ENCODE assay signal across 24 cellular contexts in genomic region chr5:179381691-179382090, GRCh38. TPM values are rescaled to one million over a fixed set of nuclear protein-coding genes. Genes with fewer than 3 reads are reported as not detected.
DNase-seq lines count a peak whose midpoint lies in the region; ATAC-seq and TF ChIP-seq lines count a peak whose summit lies in the region.
"Had no signal": no experiment of that assay in that cellular context is flagged by ENCODE, and none has a peak within 500 bp of the region (broad histone marks: within the 10 kb centered on the region; RNA-seq: fewer than 3 reads in every experiment).

No MANE protein-coding gene starts in this region.

- H3K27ac ChIP-seq in coronary artery = no peak overlapping the region
- H3K27ac ChIP-seq in right lobe of liver = no peak overlapping the region
- H3K27ac ChIP-seq in suprapubic skin = no peak overlapping the region
- no peak overlapping the region for H3K27ac ChIP-seq in left lung
- H3K27ac ChIP-seq: 22Rv1, BLaER1, KMS-11 had no signal

- no peak for TF ChIP-seq POLR2A in right lobe of liver (IDR thresholded peaks at IDR 0.05)
- TF ChIP-seq POLR2A in suprapubic skin (IDR thresholded peaks at IDR 0.05) = no peak

- no peak overlapping the region for H3K27ac Mint-ChIP-seq in immature natural killer cell
- H3K27ac Mint-ChIP-seq: CD4-positive, alpha-beta T cell; GM23338 had no signal

- H3K4me1 ChIP-seq in right lobe of liver (no peaks in the 10 kb centered on the region), suprapubic skin (no peaks in the 10 kb centered on the region), left lung (no peaks in the 10 kb centered on the region)
- H3K4me1 ChIP-seq: BLaER1 had no signal

- H3K36me3 ChIP-seq in right lobe of liver (no peaks in the 10 kb centered on the region), suprapubic skin (no peaks in the 10 kb centered on the region), left lung (no peaks in the 10 kb centered on the region)
- H3K36me3 ChIP-seq: BLaER1 had no signal

- H3K4me1 Mint-ChIP-seq in immature natural killer cell = no peaks in the 10 kb centered on the region
- H3K4me1 Mint-ChIP-seq: GM23338 had no signal

- peak; percentile 26 for DNase-seq in activated CD8-positive, alpha-beta memory T cell treated with anti-CD3 and anti-CD28 coated beads for 24 hours
- DNase-seq in activated CD8-positive, alpha-beta memory T cell treated with anti-CD3 and anti-CD28 coated beads, Interleukin-2, amount 50 U/mL, for 4 hours = no peak
- DNase-seq in coronary artery (ENCODE audit: low spot score) (peak; percentile 66), right lobe of liver (peak in 2 of 3 donors; percentile 20 to 29), suprapubic skin (ENCODE audit: low spot score in 2 of 2) (peak; percentile 40 to 55), left lung (no peak), immature natural killer cell (no peak), occipital lobe (lab: John Stamatoyannopoulos, UW) (no peak)
- DNase-seq: ACHN; CD4-positive, alpha-beta T cell; COR-L47; DND-41; HCEC 1CT; NCI-H1105 treated with DMSO at 0.1 percent for 48 hours; NCI-H2029 treated with DMSO at 0.1 percent for 48 hours; NCI-H226; NCI-H524; NCI-H774; NK-92 treated with Interleukin-12 subunit alpha and Interleukin-12 subunit beta, amount 100 ng/mL, for 24 hours; SIG-M5 had no signal

- no peaks in the 10 kb centered on the region for H3K9me3 Mint-ChIP-seq in immature natural killer cell
- H3K9me3 Mint-ChIP-seq: CD4-positive, alpha-beta T cell had no signal

- intact Hi-C loops in right lobe of liver (cut with DNase I) (no loop called here), left lung (cut with DNase I) (no loop called here)

- no peak for TF ChIP-seq EP300 in suprapubic skin (IDR thresholded peaks at IDR 0.05)

- H3K27me3 Mint-ChIP-seq in immature natural killer cell (ENCODE audit: low read depth in 3 of 3) = peaks cover 3% of the 10 kb centered on the region in 3 donors
- H3K27me3 Mint-ChIP-seq: CD4-positive, alpha-beta T cell had no signal

- H3K4me3 Mint-ChIP-seq in immature natural killer cell = no peak overlapping the region
- H3K4me3 Mint-ChIP-seq: CD4-positive, alpha-beta T cell; GM23338 had no signal

- H3K4me3 ChIP-seq in coronary artery (no peak overlapping the region), right lobe of liver (no peak overlapping the region), suprapubic skin (no peak overlapping the region), left lung (no peak overlapping the region)
- H3K4me3 ChIP-seq: BLaER1, GM23338 had no signal

- 40% methylated on average over 2 of the region's 18 CpGs for WGBS in right lobe of liver (ENCODE audit: insufficient coverage, low coverage, low lambda C conversion rate, missing lambda C conversion rate)
- WGBS in suprapubic skin = 90% methylated on average over 18 of the region's 18 CpGs

- no peaks in the 10 kb centered on the region for H3K36me3 Mint-ChIP-seq in immature natural killer cell

- no peak for TF ChIP-seq CTCF in coronary artery (IDR thresholded peaks at IDR 0.05)
- no peak for TF ChIP-seq CTCF in right lobe of liver (IDR thresholded peaks at IDR 0.05)
- no peak for TF ChIP-seq CTCF in suprapubic skin (IDR thresholded peaks at IDR 0.05)
- no peak for TF ChIP-seq CTCF in left lung (IDR thresholded peaks at IDR 0.05)

- H3K27me3 ChIP-seq in right lobe of liver = no peaks in the 10 kb centered on the region
- no peaks in the 10 kb centered on the region for H3K27me3 ChIP-seq in suprapubic skin
- peaks cover 0 to 2% of the 10 kb centered on the region in 2 donors for H3K27me3 ChIP-seq in left lung
- H3K27me3 ChIP-seq: BLaER1 had no signal

- H3K9me3 ChIP-seq in right lobe of liver (no peaks in the 10 kb centered on the region), suprapubic skin (no peaks in the 10 kb centered on the region), left lung (no peaks in the 10 kb centered on the region)
- H3K9me3 ChIP-seq: BLaER1 had no signal

- ATAC-seq in right lobe of liver (no peak), left lung (no peak)
- ATAC-seq: GM23338 had no signal

RNA-seq across cellular contexts. Expression of gene ADAMTS2, which starts 36.4 kb away (rescaled TPM):
- total RNA-seq in right lobe of liver (10 to 100 TPM in 5 of 6 experiments, 1 to 10 TPM in 1; 6.3 to 18.9 (median 13.5) TPM), suprapubic skin (1 to 10 TPM; 3.1 to 5.5 (median 4.3) TPM), left lung (10 to 100 TPM; 51.6 to 68.2 TPM), occipital lobe (0.78 TPM)
- under 1 TPM in 1 of 3 donors, not detected in 2; 0.03 TPM for polyA plus RNA-seq in immature natural killer cell
- total RNA-seq: CD4-positive, alpha-beta T cell had no signal

Comparison
In these comparisons a context has a peak if more than half of its experiments do, and no peak if none do; other contexts are left out.
1. DNase-seq: peak in activated CD8-positive, alpha-beta memory T cell treated with anti-CD3 and anti-CD28 coated beads for 24 hours (single experiment), coronary artery (single experiment), right lobe of liver (2 of 3) and suprapubic skin (2 of 2); none in activated CD8-positive, alpha-beta memory T cell treated with anti-CD3 and anti-CD28 coated beads, Interleukin-2, amount 50 U/mL, for 4 hours (single experiment), left lung (0 of 2), immature natural killer cell (0 of 3) and occipital lobe (single experiment).